Comparison of ENCODE assay signal across 23 cellular contexts in genomic region chr13:80437212-80437611, GRCh38.
DNase-seq lines count a peak whose midpoint lies in the region; FAIRE-seq and TF ChIP-seq lines count a peak whose summit lies in the region.
"Had no signal": no experiment of that assay in that cellular context is flagged by ENCODE, and none has a peak within 500 bp of the region (broad histone marks: within the 10 kb centered on the region; RNA-seq: fewer than 3 reads in every experiment).

No MANE protein-coding gene starts in this region.

- no peaks in the 10 kb centered on the region for H3K4me1 ChIP-seq in thyroid gland

- H3K27ac Mint-ChIP-seq in osteocyte (ENCODE audit: unreplicated experiment) (peak overlapping the region; percentile 32), endothelial cell (ENCODE audit: unreplicated experiment) (no peak overlapping the region)
- H3K27ac Mint-ChIP-seq: activated CD8-positive, alpha-beta T cell treated with anti-CD3 and anti-CD28 coated beads, Interleukin-2, amount 10 ng/mL, durations not matched to agents 7 days and 5 days; naive thymus-derived CD4-positive, alpha-beta T cell; stimulated activated memory B cell treated with anti-CD40 and anti-IgM and Interleukin-4, amounts not matched to agents 10 μg/mL and 1 μg/mL and 100 μg/mL, for 72 hours had no signal

- no peaks in the 10 kb centered on the region for H3K36me3 ChIP-seq in thyroid gland
- H3K36me3 ChIP-seq: thoracic aorta had no signal

- intact Hi-C loops in thyroid gland (cut with DNase I): no loop called here

- H3K9me3 Mint-ChIP-seq in osteocyte (ENCODE audit: unreplicated experiment) (no peaks in the 10 kb centered on the region), endothelial cell (ENCODE audit: unreplicated experiment) (no peaks in the 10 kb centered on the region)
- H3K9me3 Mint-ChIP-seq: stimulated activated memory B cell treated with anti-CD40 and anti-IgM and Interleukin-4, amounts not matched to agents 10 μg/mL and 1 μg/mL and 100 μg/mL, for 72 hours had no signal

- H3K4me1 Mint-ChIP-seq in osteocyte (ENCODE audit: unreplicated experiment) (peaks cover 50% of the 10 kb centered on the region), endothelial cell (ENCODE audit: unreplicated experiment) (no peaks in the 10 kb centered on the region)

- DNase-seq in NCI-H82 treated with DMSO at 0.1 percent for 48 hours (lab: John Stamatoyannopoulos, UW; ENCODE audit: unreplicated experiment): peak; percentile 73
- DNase-seq in osteocyte (ENCODE audit: extremely low spot score, unreplicated experiment): no peak
- DNase-seq in thyroid gland: no peak
- DNase-seq in endothelial cell (ENCODE audit: low spot score): no peak
- no peak for DNase-seq in NCI-H1417 (lab: John Stamatoyannopoulos, UW)
- DNase-seq in NK-92 treated with Interleukin-12 subunit alpha and Interleukin-12 subunit beta, amount 100 ng/mL, for 24 hours (lab: John Stamatoyannopoulos, UW): no peak
- no peak for DNase-seq in NCI-H510A (lab: John Stamatoyannopoulos, UW)
- DNase-seq: activated CD4-positive, alpha-beta T cell treated with anti-CD3 and anti-CD28 coated beads for 1 hour; activated CD8-positive, alpha-beta T cell treated with anti-CD3 and anti-CD28 coated beads, Interleukin-2, amount 10 ng/mL, durations not matched to agents 7 days and 5 days; activated naive CD4-positive, alpha-beta T cell; activated T-cell treated with anti-CD3 and anti-CD28 coated beads, Interleukin-2, amount 50 U/mL, for 1 hour; KBM-7; kidney; naive thymus-derived CD4-positive, alpha-beta T cell; NCI-H2171 treated with DMSO at 0.1 percent for 48 hours; NCI-H69; stimulated activated CD4-positive, alpha-beta T cell treated with anti-CD3 and anti-CD28 coated beads, Interleukin-1b, Interleukin-23, amount 100 ng/mL, for 48 hours had no signal

- no peak overlapping the region for H3K4me3 ChIP-seq in thyroid gland (replicated peaks in 1 of 3)

- H3K27me3 Mint-ChIP-seq in osteocyte (ENCODE audit: unreplicated experiment): no peaks in the 10 kb centered on the region
- H3K27me3 Mint-ChIP-seq in endothelial cell (ENCODE audit: unreplicated experiment): peaks cover 5% of the 10 kb centered on the region
- H3K27me3 Mint-ChIP-seq: naive thymus-derived CD4-positive, alpha-beta T cell; stimulated activated memory B cell treated with anti-CD40 and anti-IgM and Interleukin-4, amounts not matched to agents 10 μg/mL and 1 μg/mL and 100 μg/mL, for 72 hours had no signal

- H3K36me3 Mint-ChIP-seq in osteocyte (ENCODE audit: unreplicated experiment) (peaks cover 3% of the 10 kb centered on the region), endothelial cell (ENCODE audit: low read depth, unreplicated experiment) (no peaks in the 10 kb centered on the region)
- H3K36me3 Mint-ChIP-seq: naive thymus-derived CD4-positive, alpha-beta T cell; stimulated activated memory B cell treated with anti-CD40 and anti-IgM and Interleukin-4, amounts not matched to agents 10 μg/mL and 1 μg/mL and 100 μg/mL, for 72 hours had no signal

- peak; percentile 74 for FAIRE-seq in endometrium (lab: Jason Lieb, UNC)
- FAIRE-seq: bronchial epithelial cell, GM12891, kidney had no signal

- H3K27ac ChIP-seq in thyroid gland: peak overlapping the region in 2 of 3 donors; percentile 17 to 43
- H3K27ac ChIP-seq: epithelial cell of prostate had no signal

- H3K27me3 ChIP-seq in thyroid gland: no peaks in the 10 kb centered on the region

- no peak for TF ChIP-seq CTCF in osteocyte (IDR thresholded peaks at IDR 0.05)
- no peak for TF ChIP-seq CTCF in thyroid gland (IDR thresholded peaks at IDR 0.05)
- no peak for TF ChIP-seq CTCF in endothelial cell (IDR thresholded peaks at IDR 0.05; ENCODE audit: unreplicated experiment)

- H3K9me3 ChIP-seq in thyroid gland: no peaks in the 10 kb centered on the region
- H3K9me3 ChIP-seq: thoracic aorta had no signal

- no peak for TF ChIP-seq POLR2A in thyroid gland (IDR thresholded peaks at IDR 0.05)

- H3K4me3 Mint-ChIP-seq in osteocyte (ENCODE audit: unreplicated experiment): no peak overlapping the region
- H3K4me3 Mint-ChIP-seq in endothelial cell (ENCODE audit: unreplicated experiment): no peak overlapping the region
- H3K4me3 Mint-ChIP-seq: activated CD8-positive, alpha-beta T cell treated with anti-CD3 and anti-CD28 coated beads, Interleukin-2, amount 10 ng/mL, durations not matched to agents 7 days and 5 days; naive thymus-derived CD4-positive, alpha-beta T cell; stimulated activated memory B cell treated with anti-CD40 and anti-IgM and Interleukin-4, amounts not matched to agents 10 μg/mL and 1 μg/mL and 100 μg/mL, for 72 hours had no signal

- WGBS in thyroid gland, 2 donors: 74 to 90% methylated on average over 1 of the region's 1 CpG
